18 cellular contexts compared by ENCODE assay signal in the genomic region with DNA sequence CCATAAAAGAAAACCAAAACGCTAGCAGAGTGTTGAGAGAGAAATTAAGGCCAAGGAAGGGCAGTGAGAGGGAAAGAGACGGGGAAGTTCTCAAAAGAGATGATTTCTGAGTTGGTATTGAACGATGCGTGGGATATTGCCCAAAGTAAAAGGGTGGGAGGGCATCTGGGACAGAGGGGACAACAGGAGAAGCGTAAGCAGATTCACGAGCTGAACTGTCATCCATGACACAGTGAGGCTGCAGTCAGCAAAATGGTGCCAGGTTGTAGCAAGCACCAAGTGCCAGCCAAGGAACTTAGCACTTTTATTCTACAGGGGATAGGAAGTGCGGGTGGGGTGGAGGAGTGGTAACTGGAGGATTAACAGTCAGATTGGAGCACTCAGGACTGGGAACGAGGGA. TPM values are rescaled to one million over a fixed set of nuclear protein-coding genes. Genes with fewer than 3 reads are reported as not detected.
DNase-seq lines count a peak whose midpoint lies in the region; ATAC-seq, FAIRE-seq and TF ChIP-seq lines count a peak whose summit lies in the region.
"Had no signal": no experiment of that assay in that cellular context is flagged by ENCODE, and none has a peak within 500 bp of the region (broad histone marks: within the 10 kb centered on the region; RNA-seq: fewer than 3 reads in every experiment).

No MANE protein-coding gene starts in this region.

- no peak overlapping the region for H2BK20ac ChIP-seq in H9 (ENCODE audit: low read depth, low read length, poor library complexity, severe bottlenecking)

- no peak for FAIRE-seq in pancreas (lab: Jason Lieb, UNC)
- FAIRE-seq: K562 had no signal

- H4K8ac ChIP-seq in H9 (replicated peaks; ENCODE audit: insufficient read length, low read depth, low read length): no peak overlapping the region

- H3T11ph ChIP-seq in H9 (ENCODE audit: low read length): no peak overlapping the region

- no peak overlapping the region for H2BK5ac ChIP-seq in H9 (ENCODE audit: insufficient read length, low read length)

- H4K5ac ChIP-seq in H9 (ENCODE audit: insufficient read length, low read depth, low read length): no peak overlapping the region

- H3K9me3 ChIP-seq in H9 (ENCODE audit: control insufficient read depth, low read depth, low read length): no peaks in the 10 kb centered on the region
- H3K9me3 ChIP-seq in colonic mucosa: no peaks in the 10 kb centered on the region
- H3K9me3 ChIP-seq in pancreas: no peaks in the 10 kb centered on the region
- no peaks in the 10 kb centered on the region for H3K9me3 ChIP-seq in hepatocyte (ENCODE audit: low read depth)

- no CpG with 5 or more reads among the region's 8 CpGs for WGBS in H9 (ENCODE audit: extremely low coverage, insufficient read length, low lambda C conversion rate)
- 90 to 91% methylated on average over 8 of the region's 8 CpGs for WGBS in pancreas, 2 donors
- 92% methylated on average over 8 of the region's 8 CpGs for WGBS in hepatocyte (ENCODE audit: low lambda C conversion rate, missing lambda C conversion rate)

- H3K4me2 ChIP-seq in H9 (ENCODE audit: insufficient read depth, insufficient read length, low read length): no peak overlapping the region
- no peak overlapping the region for H3K4me2 ChIP-seq in hepatocyte

- no peak overlapping the region for H2BK120ac ChIP-seq in H9 (ENCODE audit: low read depth, low read length, poor library complexity, severe bottlenecking)

- H3K4me1 Mint-ChIP-seq in CD14-positive monocyte: peaks cover 58% of the 10 kb centered on the region
- H3K4me1 Mint-ChIP-seq in H9: peaks cover 8 to 15% of the 10 kb centered on the region in 2 experiments

- H2AK5ac ChIP-seq in H9 (ENCODE audit: insufficient read length, low read length): no peak overlapping the region

- intact Hi-C loops in CD14-positive monocyte (cut with micrococcal nuclease): no loop called here
- intact Hi-C loops in colonic mucosa (cut with DNase I): no loop called here
- intact Hi-C loops in pancreas (cut with DNase I): no loop called here

- peaks cover 0 to 4% (median 0%) of the 10 kb centered on the region in 7 donors for H3K9me3 Mint-ChIP-seq in CD14-positive monocyte
- no peaks in the 10 kb centered on the region for H3K9me3 Mint-ChIP-seq in H9

- no peaks in the 10 kb centered on the region for H3K79me2 ChIP-seq in H9 (ENCODE audit: insufficient read depth, low read length)
- H3K79me2 ChIP-seq in hepatocyte: peaks cover 31% of the 10 kb centered on the region

- H3K9me2 ChIP-seq in hepatocyte (replicated peaks; ENCODE audit: insufficient read depth): no peaks in the 10 kb centered on the region

- no peak overlapping the region for H3K9ac ChIP-seq in H9 (ENCODE audit: extremely low read depth, insufficient read length, low read length)
- no peak overlapping the region for H3K9ac ChIP-seq in colonic mucosa (ENCODE audit: low read depth in 2 of 2, low read length in 2 of 2)

- H3K27me3 Mint-ChIP-seq in CD14-positive monocyte (ENCODE audit: low read depth in 3 of 3) (no peaks in the 10 kb centered on the region), H9 (ENCODE audit: low read depth) (no peaks in the 10 kb centered on the region)
- H3K27me3 Mint-ChIP-seq: CD4-positive, alpha-beta memory T cell had no signal

- H3K4me3 ChIP-seq in colonic mucosa (no peak overlapping the region), pancreas (no peak overlapping the region), hepatocyte (no peak overlapping the region)
- H3K4me3 ChIP-seq: K562 had no signal

- ATAC-seq in pancreas: no peak
- no peak for ATAC-seq in HG03159 (IDR thresholded peaks at IDR 0.05; ENCODE audit: unreplicated experiment)
- ATAC-seq: HCT116, K562, PC-3 had no signal

- H3K4ac ChIP-seq in H9 (ENCODE audit: low read depth, low read length): no peak overlapping the region

- H3K36me3 ChIP-seq in colonic mucosa (no peaks in the 10 kb centered on the region), pancreas (no peaks in the 10 kb centered on the region), hepatocyte (replicated peaks; ENCODE audit: insufficient read depth, low read depth) (no peaks in the 10 kb centered on the region)

- no peak overlapping the region for H2AFZ ChIP-seq in H9 (ENCODE audit: low read length)
- no peak overlapping the region for H2AFZ ChIP-seq in hepatocyte

- no peak overlapping the region for H2BK15ac ChIP-seq in H9 (ENCODE audit: low read depth, low read length)

- H4K20me1 ChIP-seq in H9 (ENCODE audit: control insufficient read depth, insufficient read depth, insufficient read length): no peaks in the 10 kb centered on the region
- H4K20me1 ChIP-seq in hepatocyte (ENCODE audit: insufficient read depth, poor library complexity, severe bottlenecking): no peaks in the 10 kb centered on the region

- H3K4me1 ChIP-seq in H9 (ENCODE audit: insufficient read depth, low read length) (no peaks in the 10 kb centered on the region; the same call in 1 of the 2 replicates), colonic mucosa (no peaks in the 10 kb centered on the region), pancreas (peaks cover 0 to 28% (median 7%) of the 10 kb centered on the region in 3 donors), hepatocyte (ENCODE audit: insufficient read depth) (peaks cover 3% of the 10 kb centered on the region)

- H3K4me3 Mint-ChIP-seq in CD14-positive monocyte (peak overlapping the region; percentile 47 to 85), H9 (no peak overlapping the region; a peak in 1 of 5 replicates)
- H3K4me3 Mint-ChIP-seq: CD4-positive, alpha-beta memory T cell had no signal

- no peak overlapping the region for H3K56ac ChIP-seq in H9 (ENCODE audit: insufficient read length, low read depth, low read length)

- TF ChIP-seq CTCF in CD14-positive monocyte (IDR thresholded peaks at IDR 0.05) (no peak), H9 (conservative IDR thresholded peaks at IDR 0.05) (no peak), colonic mucosa (IDR thresholded peaks at IDR 0.05) (no peak), pancreas (IDR thresholded peaks at IDR 0.05) (no peak), hepatocyte (IDR thresholded peaks at IDR 0.05; ENCODE audit: poor library complexity) (no peak)

- H3K23me2 ChIP-seq in H9 (ENCODE audit: insufficient read length, low read depth, low read length, poor library complexity, severe bottlenecking): no peaks in the 10 kb centered on the region

- no peaks in the 10 kb centered on the region for H3K79me1 ChIP-seq in H9 (ENCODE audit: insufficient read depth, low read depth, low read length, poor library complexity, severe bottlenecking)

- DNase-seq in CD14-positive monocyte (ENCODE audit: low spot score) (no peak), H9 (no peak), colonic mucosa (no peak), pancreas (no peak), NCI-H526 (lab: John Stamatoyannopoulos, UW) (no peak), hepatocyte (ENCODE audit: low spot score) (no peak)
- DNase-seq in activated effector memory CD4-positive, alpha-beta T cell treated with Interleukin-2 at 50 U/mL for 16 hours: no peak
- DNase-seq: CD4-positive, alpha-beta memory T cell; DND-41; GDM1; NCI-H1436 treated with DMSO at 0.1 percent for 48 hours; NCI-H2081; NCI-H226; NCI-H69; PC-3 had no signal

- no peak overlapping the region for H4K91ac ChIP-seq in H9 (ENCODE audit: insufficient read length, low read depth, low read length)

- no peak overlapping the region for H3K27ac ChIP-seq in H9 (ENCODE audit: insufficient read length, low read depth, low read length)
- peak overlapping the region; percentile 66 for H3K27ac ChIP-seq in colonic mucosa
- H3K27ac ChIP-seq in pancreas: peak overlapping the region in 3 of 4 donors; percentile 23 to 79 (median 76)
- no peak overlapping the region for H3K27ac ChIP-seq in hepatocyte

- no peak overlapping the region for H3K14ac ChIP-seq in H9 (ENCODE audit: insufficient read depth, low read length)

- H3K27ac Mint-ChIP-seq in CD14-positive monocyte (peak overlapping the region; percentile 91 to 99 (median 96)), H9 (peak overlapping the region in 2 of 3 experiments; percentile 60 to 76; a peak in 3 of 7 replicates)
- H3K27ac Mint-ChIP-seq: CD4-positive, alpha-beta memory T cell had no signal

- no peak overlapping the region for H2BK12ac ChIP-seq in H9 (ENCODE audit: insufficient read length, low read depth, low read length)

- H3K23ac ChIP-seq in H9 (ENCODE audit: insufficient read length, low read depth, low read length): no peak overlapping the region

- H3K27me3 ChIP-seq in H9 (ENCODE audit: insufficient read depth, low read length) (no peaks in the 10 kb centered on the region), colonic mucosa (no peaks in the 10 kb centered on the region), pancreas (no peaks in the 10 kb centered on the region), hepatocyte (no peaks in the 10 kb centered on the region)

- H3K36me3 Mint-ChIP-seq in CD14-positive monocyte (peaks cover 12 to 30% of the 10 kb centered on the region in 2 donors), H9 (ENCODE audit: insufficient read depth in 1 of 3, low read depth in 3 of 3) (no peaks in the 10 kb centered on the region)

- no peak overlapping the region for H3K18ac ChIP-seq in H9 (ENCODE audit: insufficient read length, low read depth, low read length)

RNA-seq across cellular contexts. Expression of gene NCEH1, which starts 11.8 kb away (rescaled TPM):
- polyA plus RNA-seq in CD14-positive monocyte (10 to 100 TPM; 20.7 to 23.9 TPM), pancreas (1 to 10 TPM; 2.6 to 3.9 TPM), hepatocyte (3.3 and 4.7 TPM in 2 replicates)
- total RNA-seq in H9 (2021) (2.3 and 3.5 TPM in 2 replicates), colonic mucosa (10 to 100 TPM; 36.1 to 42.2 TPM), pancreas (10 to 100 TPM in 2 of 6 donors, 1 to 10 TPM in 4; 4.7 to 26.0 (median 7.3) TPM), hepatocyte (10.4 and 10.5 TPM in 2 replicates)

RNA-seq across cellular contexts. Expression of gene ECT2, which starts 51.5 kb away (rescaled TPM):
- polyA plus RNA-seq in CD14-positive monocyte (1 to 10 TPM; 2.6 to 3.3 TPM), pancreas (1 to 10 TPM; 1.3 to 2.0 TPM), hepatocyte (5.7 and 9.3 TPM in 2 replicates)
- total RNA-seq in H9 (2021) (68.7 and 81.3 TPM in 2 replicates), colonic mucosa (10 to 100 TPM; 36.3 to 58.1 TPM), pancreas (1 to 10 TPM in 4 of 6 donors, under 1 TPM in 2; 0.74 to 7.0 (median 2.7) TPM), hepatocyte (11.2 and 16.7 TPM in 2 replicates)

Comparison
In these comparisons a context has a peak if more than half of its experiments do, and no peak if none do; other contexts are left out.
1. H3K4me3 Mint-ChIP-seq: peak in CD14-positive monocyte (2 of 2); none in H9 (0 of 2).
2. H3K27ac ChIP-seq: peak in colonic mucosa (single experiment) and pancreas (3 of 4); none in H9 (single experiment) and hepatocyte (single experiment).